12 cellular contexts compared by ENCODE assay signal in the genomic region with DNA sequence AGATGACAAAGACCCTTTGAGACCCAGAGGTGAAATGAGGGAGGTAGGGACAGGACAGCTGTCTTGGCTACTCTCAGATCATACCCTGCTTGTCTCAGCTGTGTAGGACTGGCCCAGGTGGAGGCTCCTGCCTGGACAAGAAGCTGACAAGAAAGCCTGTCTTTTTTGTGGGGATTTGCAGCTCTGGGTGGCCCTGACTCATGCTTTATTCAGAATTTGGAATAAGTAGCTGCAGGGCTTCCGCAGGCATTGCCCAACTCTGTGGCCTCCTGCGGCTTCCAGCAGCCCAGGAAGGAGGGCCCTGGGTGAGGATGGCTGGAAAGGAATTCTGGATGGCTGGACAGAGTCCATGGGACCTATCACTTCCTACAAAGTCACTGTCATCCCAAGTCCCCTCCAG. TPM values are rescaled to one million over a fixed set of nuclear protein-coding genes. Genes with fewer than 3 reads are reported as not detected.
DNase-seq lines count a peak whose midpoint lies in the region; ATAC-seq and TF ChIP-seq lines count a peak whose summit lies in the region.
"Had no signal": no experiment of that assay in that cellular context is flagged by ENCODE, and none has a peak within 500 bp of the region (broad histone marks: within the 10 kb centered on the region; RNA-seq: fewer than 3 reads in every experiment).

No MANE protein-coding gene starts in this region.

- H3K27ac ChIP-seq in HCT116 (ENCODE audit: low read depth, low read length), result no peak overlapping the region
- peak overlapping the region; percentile 93 for H3K27ac ChIP-seq in RWPE2 (ENCODE audit: poor library complexity, severe bottlenecking)
- H3K27ac ChIP-seq: right atrium auricular region had no signal

- in situ Hi-C loops in GM13976 (cut with MboI; ENCODE audit: low sequenced_read_pairs, unreplicated experiment), result no loop called here

- ATAC-seq in HCT116, result peak; percentile 61
- peak; percentile 87 for ATAC-seq in RWPE2 (ENCODE audit: low read depth)
- no peak for ATAC-seq in stimulated activated memory B cell treated with anti-CD40 and anti-IgM and Interleukin-4, amounts not matched to agents 10 μg/mL and 1 μg/mL and 100 μg/mL, for 72 hours
- ATAC-seq: T-cell had no signal

- H3K4me3 ChIP-seq in HCT116 (replicated peaks in 1 of 2; ENCODE audit: low read depth in 1 of 2, low read length in 2 of 2) (no peak overlapping the region), RWPE2 (ENCODE audit: severe bottlenecking) (no peak overlapping the region)
- H3K4me3 ChIP-seq: right atrium auricular region had no signal

- BruUV-seq in HCT116 (replicated peaks; lab: Mats Ljungman, UMichigan), result no TSS peak

- CTCF ChIA-PET in HCT116 (lab: Charles Lee), result no interaction called here

- no peak overlapping the region for H2AFZ ChIP-seq in HCT116 (ENCODE audit: low read depth, low read length, poor library complexity, severe bottlenecking)

- intact Hi-C loops in HCT116 (cut with micrococcal nuclease), result no loop called here

- no peaks in the 10 kb centered on the region for H3K36me3 Mint-ChIP-seq in stimulated activated memory B cell treated with anti-CD40 and anti-IgM and Interleukin-4, amounts not matched to agents 10 μg/mL and 1 μg/mL and 100 μg/mL, for 72 hours
- H3K36me3 Mint-ChIP-seq: T-cell had no signal

- H3K36me3 ChIP-seq in HCT116 (ENCODE audit: control insufficient read depth in 1 of 2, insufficient read depth in 2 of 2, low read length in 2 of 2) (no peaks in the 10 kb centered on the region), RWPE2 (ENCODE audit: low read depth) (no peaks in the 10 kb centered on the region)
- H3K36me3 ChIP-seq: right atrium auricular region had no signal

- H3K4me1 ChIP-seq in HCT116 (ENCODE audit: control insufficient read depth in 1 of 2, insufficient read depth in 2 of 2, low read length in 2 of 2) (peaks cover 8 to 16% of the 10 kb centered on the region in 2 experiments), RWPE2 (ENCODE audit: insufficient read depth, poor library complexity, severe bottlenecking) (peaks cover 39% of the 10 kb centered on the region)
- H3K4me1 ChIP-seq: right atrium auricular region had no signal

- DNase-seq in HCT116 (ENCODE audit: low read depth, low spot score), result no peak
- peak; percentile 85 for DNase-seq in RWPE2 (ENCODE audit: low spot score)
- DNase-seq in fibroblast of gingiva (ENCODE audit: low read depth), result peak; percentile 76
- DNase-seq in stromal cell of bone marrow (ENCODE audit: low read depth), result peak; percentile 75
- DNase-seq in RKO (ENCODE audit: low spot score), result no peak
- no peak for DNase-seq in NCI-H524 (lab: John Stamatoyannopoulos, UW)
- DNase-seq in GM13976 (ENCODE audit: low spot score), result no peak
- DNase-seq: amygdala, T-cell had no signal

- H3K79me2 ChIP-seq in HCT116 (ENCODE audit: insufficient read depth, low read length), result no peaks in the 10 kb centered on the region

- RAD21 ChIA-PET in HCT116 (lab: Charles Lee; ENCODE audit: low non-redundant PET in 1 of 2, low total read pairs in 2 of 2, uncharacterized antibody in 2 of 2, unreplicated experiment in 2 of 2), result no interaction called here

- no peak overlapping the region for H3K27ac Mint-ChIP-seq in stimulated activated memory B cell treated with anti-CD40 and anti-IgM and Interleukin-4, amounts not matched to agents 10 μg/mL and 1 μg/mL and 100 μg/mL, for 72 hours
- H3K27ac Mint-ChIP-seq: T-cell had no signal

- H3K4me2 ChIP-seq in HCT116 (ENCODE audit: low read length), result peak overlapping the region; percentile 13; the same call in 1 of the 2 replicates

- H3K9me3 ChIP-seq in HCT116 (ENCODE audit: control insufficient read depth in 1 of 2, insufficient read depth in 1 of 2, low read depth in 1 of 2, low read length in 2 of 2), result no peaks in the 10 kb centered on the region
- no peaks in the 10 kb centered on the region for H3K9me3 ChIP-seq in RWPE2 (ENCODE audit: severe bottlenecking)
- H3K9me3 ChIP-seq: right atrium auricular region had no signal

- TF ChIP-seq RAD21 in HCT116 (IDR thresholded peaks at IDR 0.05; ENCODE audit: low read depth), result no peak

- H4K20me1 ChIP-seq in HCT116 (ENCODE audit: insufficient read depth), result no peaks in the 10 kb centered on the region

- H3K27me3 Mint-ChIP-seq in stimulated activated memory B cell treated with anti-CD40 and anti-IgM and Interleukin-4, amounts not matched to agents 10 μg/mL and 1 μg/mL and 100 μg/mL, for 72 hours, result peaks cover 43% of the 10 kb centered on the region

- peaks cover 1% of the 10 kb centered on the region for H3K4me1 Mint-ChIP-seq in stimulated activated memory B cell treated with anti-CD40 and anti-IgM and Interleukin-4, amounts not matched to agents 10 μg/mL and 1 μg/mL and 100 μg/mL, for 72 hours
- H3K4me1 Mint-ChIP-seq: T-cell had no signal

- H3K4me3 Mint-ChIP-seq in stimulated activated memory B cell treated with anti-CD40 and anti-IgM and Interleukin-4, amounts not matched to agents 10 μg/mL and 1 μg/mL and 100 μg/mL, for 72 hours, result no peak overlapping the region
- H3K4me3 Mint-ChIP-seq: T-cell had no signal

- H3K9ac ChIP-seq in HCT116 (ENCODE audit: low read length), result no peak overlapping the region

- H3K9me3 Mint-ChIP-seq in stimulated activated memory B cell treated with anti-CD40 and anti-IgM and Interleukin-4, amounts not matched to agents 10 μg/mL and 1 μg/mL and 100 μg/mL, for 72 hours, result no peaks in the 10 kb centered on the region
- H3K9me3 Mint-ChIP-seq: T-cell had no signal

- TF ChIP-seq CTCF in HCT116 (IDR thresholded peaks at IDR 0.05 in 2 of 3, conservative IDR thresholded peaks at IDR 0.05 in 1 of 3; ENCODE audit: borderline replicate concordance in 1 of 3, insufficient read depth in 1 of 3, low read depth in 2 of 3, low read length in 2 of 3) (no peak), RWPE2 (IDR thresholded peaks at IDR 0.05; ENCODE audit: poor library complexity, severe bottlenecking) (no peak), GM13976 (IDR thresholded peaks at IDR 0.05; ENCODE audit: borderline replicate concordance, control extremely low read depth, extremely low read depth, insufficient read depth, missing control alignments) (no peak)

- H3K27me3 ChIP-seq in HCT116 (ENCODE audit: insufficient read depth, low read length) (no peaks in the 10 kb centered on the region; the same call in 1 of the 2 replicates), RWPE2 (ENCODE audit: insufficient read depth, poor library complexity, severe bottlenecking) (no peaks in the 10 kb centered on the region)
- H3K27me3 ChIP-seq: right atrium auricular region had no signal

- TF ChIP-seq POLR2A in HCT116 (IDR thresholded peaks at IDR 0.05; ENCODE audit: borderline replicate concordance, extremely low read depth, insufficient read depth, insufficient read length), result no peak

- POLR2A ChIA-PET in HCT116 (lab: Charles Lee), result no interaction called here

- no peaks in the 10 kb centered on the region for H3K9me2 ChIP-seq in HCT116 (ENCODE audit: insufficient read depth)

TF ChIP-seq in HCT116, 20 proteins besides CTCF, POLR2A, EP300 and RAD21:
- TF ChIP-seq YY1 (IDR thresholded peaks at IDR 0.05; ENCODE audit: extremely low read depth, insufficient replicate concordance, low read depth, low read length) (no peak), CEBPB (IDR thresholded peaks at IDR 0.05; ENCODE audit: low read depth) (peak; percentile 91)

RNA-seq across cellular contexts. Expression of a gene that starts 20.6 kb away (rescaled TPM):
- 0.44 TPM for total RNA-seq in HCT116 (2021; ENCODE audit: unreplicated experiment)
- 0.17 and 0.20 TPM in 2 replicates for polyA plus RNA-seq in HCT116 (2012)

RNA-seq across cellular contexts. Expression of a gene that starts 38.5 kb away (rescaled TPM):
- 0.93 TPM for total RNA-seq in HCT116 (2021; ENCODE audit: unreplicated experiment)
- polyA plus RNA-seq in HCT116 (2012), result 0.52 and 1.3 TPM in 2 replicates
- total RNA-seq: liver, right atrium auricular region, T-cell had no signal
- polyA plus RNA-seq: liver had no signal

Comparison
In these comparisons a context has a peak if more than half of its experiments do, and no peak if none do; other contexts are left out.
1. DNase-seq: peak in RWPE2 (single experiment), fibroblast of gingiva (single experiment) and stromal cell of bone marrow (single experiment); none in HCT116 (single experiment), RKO (single experiment), NCI-H524 (0 of 2) and GM13976 (single experiment).